ENCODE assay signal across 30 cellular contexts in the genomic region with DNA sequence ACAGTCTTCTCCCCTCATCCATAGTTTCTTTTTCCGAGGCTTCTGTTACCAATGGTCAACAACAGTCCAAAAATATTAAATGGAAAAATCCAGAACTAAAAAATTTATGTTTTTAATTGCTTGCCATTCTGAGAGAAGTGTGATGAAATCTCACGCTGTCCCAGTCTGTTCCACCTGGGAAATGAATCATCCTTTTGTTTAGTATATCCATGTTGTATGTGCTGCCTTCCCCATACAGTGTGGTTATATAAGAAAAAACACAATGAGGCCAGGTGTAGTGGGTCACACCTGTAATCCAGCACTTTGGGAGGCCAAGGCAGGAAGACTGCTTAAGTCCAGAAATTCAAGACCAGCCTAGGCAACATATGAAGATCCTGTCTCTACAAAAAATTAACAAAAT.
DNase-seq lines count a peak whose midpoint lies in the region; ATAC-seq, FAIRE-seq and TF ChIP-seq lines count a peak whose summit lies in the region.
"Had no signal": no experiment of that assay in that cellular context is flagged by ENCODE, and none has a peak within 500 bp of the region (broad histone marks: within the 10 kb centered on the region; RNA-seq: fewer than 3 reads in every experiment).

No MANE protein-coding gene starts in this region.

- peaks cover 4% of the 10 kb centered on the region for H3K4me1 Mint-ChIP-seq in activated CD4-positive, alpha-beta T cell treated with anti-CD3 and anti-CD28 coated beads, Interleukin-2, amount 10 ng/mL, durations not matched to agents 24 days and 14 days

- peak; percentile 6 for DNase-seq in activated CD4-positive, alpha-beta T cell treated with anti-CD3 and anti-CD28 coated beads, Interleukin-2, amount 10 ng/mL, durations not matched to agents 24 days and 14 days
- DNase-seq in activated CD4-positive, alpha-beta T cell treated with anti-CD3 and anti-CD28 coated beads for 48 hours = no peak
- DNase-seq in bronchial epithelial cell (ENCODE audit: low read depth) (peak; percentile 70), fibroblast of mammary gland (ENCODE audit: low read depth) (peak; percentile 33), urothelium cell line (ENCODE audit: low spot score) (no peak), 8988T (no peak), NCI-H1436 treated with DMSO at 0.1 percent for 48 hours (lab: John Stamatoyannopoulos, UW) (no peak)
- DNase-seq: ACHN; BE2C; CD8-positive, alpha-beta memory T cell; DMS 273 treated with DMSO at 0.1 percent for 48 hours; DND-41; H7; Kasumi-1; MV-4-11; NCI-H1105 treated with DMSO at 0.1 percent for 48 hours; NCI-H1694; NCI-H2029 treated with DMSO at 0.1 percent for 48 hours; NCI-H446 treated with DMSO at 0.1 percent for 48 hours; NCI-H526; NCI-H82; NK-92 treated with Interleukin-12 subunit alpha and Interleukin-12 subunit beta, amount 100 ng/mL, for 24 hours; PC-3 had no signal

- no peak for ATAC-seq in GM21825 (IDR thresholded peaks at IDR 0.05; ENCODE audit: unreplicated experiment)
- ATAC-seq: HepG2, K562, PC-3, Right ventricle myocardium inferior had no signal

- H3K36me3 ChIP-seq in bronchial epithelial cell (ENCODE audit: control insufficient read depth, insufficient read depth, low read length) = no peaks in the 10 kb centered on the region
- H3K36me3 ChIP-seq: BE2C, SJSA1 had no signal

- FAIRE-seq in bronchial epithelial cell (lab: Jason Lieb, UNC) (no peak), urothelium cell line (lab: Jason Lieb, UNC) (peak; percentile 77)
- FAIRE-seq: GM12892, HepG2, K562 had no signal

- no peaks in the 10 kb centered on the region for H3K9me3 Mint-ChIP-seq in activated CD4-positive, alpha-beta T cell treated with anti-CD3 and anti-CD28 coated beads, Interleukin-2, amount 10 ng/mL, durations not matched to agents 24 days and 14 days
- H3K9me3 Mint-ChIP-seq: CD14-positive monocyte had no signal

- H3K4me3 ChIP-seq in bronchial epithelial cell (ENCODE audit: low read depth, low read length) (no peak overlapping the region), fibroblast of mammary gland (ENCODE audit: control insufficient read depth, low read depth, low read length) (no peak overlapping the region)
- H3K4me3 ChIP-seq: K562, SJSA1 had no signal

- no peaks in the 10 kb centered on the region for H3K27me3 ChIP-seq in bronchial epithelial cell (ENCODE audit: control insufficient read depth, insufficient read depth, low read length)
- H3K27me3 ChIP-seq: BE2C, SJSA1 had no signal

- peaks cover 26% of the 10 kb centered on the region for H3K27me3 Mint-ChIP-seq in activated CD4-positive, alpha-beta T cell treated with anti-CD3 and anti-CD28 coated beads, Interleukin-2, amount 10 ng/mL, durations not matched to agents 24 days and 14 days

- no peaks in the 10 kb centered on the region for H3K36me3 Mint-ChIP-seq in activated CD4-positive, alpha-beta T cell treated with anti-CD3 and anti-CD28 coated beads, Interleukin-2, amount 10 ng/mL, durations not matched to agents 24 days and 14 days (ENCODE audit: low read depth)
- H3K36me3 Mint-ChIP-seq: CD14-positive monocyte; CD8-positive, alpha-beta memory T cell had no signal

- intact Hi-C loops in activated CD4-positive, alpha-beta T cell treated with anti-CD3 and anti-CD28 coated beads, Interleukin-2, amount 10 ng/mL, durations not matched to agents 24 days and 14 days (cut with micrococcal nuclease) = no loop called here

- TF ChIP-seq CTCF in bronchial epithelial cell (IDR thresholded peaks at IDR 0.05; ENCODE audit: insufficient read depth, low read length, severe bottlenecking) (no peak), fibroblast of mammary gland (conservative IDR thresholded peaks at IDR 0.05; ENCODE audit: control insufficient read depth, insufficient read depth, low read depth, low read length) (no peak)

- no peak overlapping the region for H3K4me3 Mint-ChIP-seq in activated CD4-positive, alpha-beta T cell treated with anti-CD3 and anti-CD28 coated beads, Interleukin-2, amount 10 ng/mL, durations not matched to agents 24 days and 14 days
- H3K4me3 Mint-ChIP-seq: CD8-positive, alpha-beta memory T cell had no signal

- H3K27ac Mint-ChIP-seq in activated CD4-positive, alpha-beta T cell treated with anti-CD3 and anti-CD28 coated beads, Interleukin-2, amount 10 ng/mL, durations not matched to agents 24 days and 14 days = no peak overlapping the region

Comparison
In these comparisons a context has a peak if more than half of its experiments do, and no peak if none do; other contexts are left out.
1. DNase-seq: peak in activated CD4-positive, alpha-beta T cell treated with anti-CD3 and anti-CD28 coated beads, Interleukin-2, amount 10 ng/mL, durations not matched to agents 24 days and 14 days (single experiment), bronchial epithelial cell (single experiment) and fibroblast of mammary gland (single experiment); none in activated CD4-positive, alpha-beta T cell treated with anti-CD3 and anti-CD28 coated beads for 48 hours (single experiment), urothelium cell line (single experiment), 8988T (single experiment) and NCI-H1436 treated with DMSO at 0.1 percent for 48 hours (single experiment).